Comparison of ENCODE assay signal across 8 cellular contexts in genomic region chr18:31680836-31681568, GRCh38. TPM values are rescaled to one million over a fixed set of nuclear protein-coding genes. Genes with fewer than 3 reads are reported as not detected.
DNase-seq lines count a peak whose midpoint lies in the region; ATAC-seq and TF ChIP-seq lines count a peak whose summit lies in the region.

No MANE protein-coding gene starts in this region.

- intact Hi-C loops in HCT116 (cut with micrococcal nuclease), result no loop called here

- no peak overlapping the region for H2BK5ac ChIP-seq in mesendoderm (ENCODE audit: low read length)

- no peak overlapping the region for H3K4me3 ChIP-seq in GM12864 (ENCODE audit: low read depth, low read length)
- no peak overlapping the region for H3K4me3 ChIP-seq in HCT116 (replicated peaks in 1 of 2; ENCODE audit: low read depth in 1 of 2, low read length in 2 of 2)
- no peak overlapping the region for H3K4me3 ChIP-seq in mesendoderm (ENCODE audit: low read length)

- H3K18ac ChIP-seq in mesendoderm (ENCODE audit: low read length), result no peak overlapping the region

- no peak overlapping the region for H2AK5ac ChIP-seq in mesendoderm (ENCODE audit: low read length)

- H2BK15ac ChIP-seq in mesendoderm (replicated peaks; ENCODE audit: low read depth), result no peak overlapping the region

- H3K4ac ChIP-seq in mesendoderm (ENCODE audit: low read depth, low read length), result no peak overlapping the region

- H3K27me3 ChIP-seq in HCT116 (ENCODE audit: insufficient read depth, low read length), result no peaks in the 10 kb centered on the region
- H3K27me3 ChIP-seq in mesendoderm (ENCODE audit: insufficient read depth, low read length, poor library complexity), result no peaks in the 10 kb centered on the region

- no peak overlapping the region for H3K27ac ChIP-seq in HCT116 (ENCODE audit: low read depth, low read length)
- no peak overlapping the region for H3K27ac ChIP-seq in mesendoderm (ENCODE audit: low read depth, low read length)

- H3K79me1 ChIP-seq in mesendoderm (ENCODE audit: low read length), result peaks cover 5% of the 10 kb centered on the region

- TF ChIP-seq CTCF in GM12864 (IDR thresholded peaks at IDR 0.05; ENCODE audit: low read depth, low read length, missing control alignments) (peak; percentile 68), HCT116 (IDR thresholded peaks at IDR 0.05 in 2 of 3, conservative IDR thresholded peaks at IDR 0.05 in 1 of 3; ENCODE audit: borderline replicate concordance in 1 of 3, insufficient read depth in 1 of 3, low read depth in 2 of 3, low read length in 2 of 3) (peak in 2 of 3 experiments; percentile 38 to 60; a peak in 3 of 6 replicates), WTC11 (IDR thresholded peaks at IDR 0.05) (no peak; the same call in 1 of the 2 replicates)

- H3K36me3 ChIP-seq in HCT116 (ENCODE audit: control insufficient read depth in 1 of 2, insufficient read depth in 2 of 2, low read length in 2 of 2) (no peaks in the 10 kb centered on the region), mesendoderm (ENCODE audit: control insufficient read depth, insufficient read depth, low read length) (no peaks in the 10 kb centered on the region)

- no peak overlapping the region for H4K5ac ChIP-seq in mesendoderm (ENCODE audit: low read length)

- no peaks in the 10 kb centered on the region for H4K20me1 ChIP-seq in HCT116 (ENCODE audit: insufficient read depth)

- POLR2A ChIA-PET in HCT116 (lab: Charles Lee) (no interaction called here), WTC11 (lab: Charles Lee) (no interaction called here)

- ATAC-seq in HCT116 (no peak), WTC11 (peak; percentile 7; the same call in 1 of the 2 replicates), GM21529 (IDR thresholded peaks at IDR 0.05; ENCODE audit: unreplicated experiment) (no peak), GM19328 (IDR thresholded peaks at IDR 0.05; ENCODE audit: unreplicated experiment) (no peak)

- H3K9me3 ChIP-seq in HCT116 (ENCODE audit: control insufficient read depth in 1 of 2, insufficient read depth in 1 of 2, low read depth in 1 of 2, low read length in 2 of 2), result no peaks in the 10 kb centered on the region

- CTCF ChIA-PET in HCT116 (lab: Charles Lee), result no interaction called here
- CTCF ChIA-PET in WTC11 (lab: Charles Lee), result interaction anchor here (1.0 to 1.9 kb wide), 6 partner anchors 14 to 262 kb away, joined by 3 to 7 read pairs (median 5); partner anchors contain the start of gene TRAPPC8

- H3K9me2 ChIP-seq in HCT116 (ENCODE audit: insufficient read depth), result no peaks in the 10 kb centered on the region; the same call in 1 of the 2 replicates

- peak overlapping the region; percentile 44 for H3K27ac Mint-ChIP-seq in WTC11

- RAD21 ChIA-PET in HCT116 (lab: Charles Lee; ENCODE audit: low non-redundant PET in 1 of 2, low total read pairs in 2 of 2, uncharacterized antibody in 2 of 2, unreplicated experiment in 2 of 2), result no interaction called here

- H3K23ac ChIP-seq in mesendoderm (ENCODE audit: low read length), result no peak overlapping the region

- TF ChIP-seq RAD21 in HCT116 (IDR thresholded peaks at IDR 0.05; ENCODE audit: low read depth), result no peak

- H3K4me1 Mint-ChIP-seq in WTC11, result peaks cover 66% of the 10 kb centered on the region

- DNase-seq in GM12864 (ENCODE audit: low read depth) (no peak), HCT116 (ENCODE audit: low read depth, low spot score) (no peak), WTC11 (ENCODE audit: low spot score) (no peak), mesendoderm (peak; percentile 38), hepatic stellate cell (ENCODE audit: low spot score) (no peak), putamen (ENCODE audit: low spot score) (no peak)

- no peak overlapping the region for H4K8ac ChIP-seq in mesendoderm (ENCODE audit: low read depth, low read length)

- H2BK120ac ChIP-seq in mesendoderm (ENCODE audit: low read depth, low read length), result no peak overlapping the region

- H3K79me2 ChIP-seq in HCT116 (ENCODE audit: insufficient read depth, low read length) (peaks cover 22% of the 10 kb centered on the region), mesendoderm (ENCODE audit: control insufficient read depth, insufficient read depth, low read length) (peaks cover 15% of the 10 kb centered on the region)

- no peak for TF ChIP-seq POLR2A in HCT116 (IDR thresholded peaks at IDR 0.05; ENCODE audit: borderline replicate concordance, extremely low read depth, insufficient read depth, insufficient read length)

- H3K4me3 Mint-ChIP-seq in WTC11, result peak overlapping the region; percentile 93

- H3K27me3 Mint-ChIP-seq in WTC11 (ENCODE audit: low read depth), result no peaks in the 10 kb centered on the region

- BruUV-seq in HCT116 (replicated peaks; lab: Mats Ljungman, UMichigan), result no TSS peak

- WGBS in mesendoderm (ENCODE audit: extremely low coverage, insufficient coverage, low lambda C conversion rate), result no CpG with 5 or more reads among the region's 2 CpGs

- no peaks in the 10 kb centered on the region for H3K36me3 Mint-ChIP-seq in WTC11

- no peaks in the 10 kb centered on the region for H3K9me3 Mint-ChIP-seq in WTC11

- H3K9ac ChIP-seq in HCT116 (ENCODE audit: low read length) (no peak overlapping the region), mesendoderm (ENCODE audit: low read length) (no peak overlapping the region)

- H2AFZ ChIP-seq in HCT116 (ENCODE audit: low read depth, low read length, poor library complexity, severe bottlenecking), result no peak overlapping the region

- H3K4me1 ChIP-seq in HCT116 (ENCODE audit: control insufficient read depth in 1 of 2, insufficient read depth in 2 of 2, low read length in 2 of 2), result peaks cover 24 to 69% of the 10 kb centered on the region in 2 experiments
- peaks cover 8% of the 10 kb centered on the region for H3K4me1 ChIP-seq in mesendoderm (ENCODE audit: control insufficient read depth, low read depth, low read length)

- H3K4me2 ChIP-seq in HCT116 (ENCODE audit: low read length) (peak overlapping the region; percentile 71), mesendoderm (ENCODE audit: low read length) (no peak overlapping the region)

- H3K56ac ChIP-seq in mesendoderm (ENCODE audit: low read length), result no peak overlapping the region

TF ChIP-seq in HCT116, 20 proteins besides CTCF, POLR2A, EP300 and RAD21:
- TF ChIP-seq SP1 (IDR thresholded peaks at IDR 0.05; ENCODE audit: low read depth) (no peak), ZFX (IDR thresholded peaks at IDR 0.05) (no peak), JUND (IDR thresholded peaks at IDR 0.05) (no peak), CEBPB (IDR thresholded peaks at IDR 0.05; ENCODE audit: low read depth) (no peak), EGR1 (IDR thresholded peaks at IDR 0.05; ENCODE audit: low read depth) (no peak), EZH2 (IDR thresholded peaks at IDR 0.05) (no peak)

TF ChIP-seq in WTC11, 78 proteins besides CTCF, POLR2A, EP300 and RAD21:
- no peak for TF ChIP-seq RELA (CRISPR knock-in tag; IDR thresholded peaks at IDR 0.05; ENCODE audit: borderline replicate concordance)
- TF ChIP-seq NR1H2 (CRISPR knock-in tag; IDR thresholded peaks at IDR 0.05), result no peak
- no peak for TF ChIP-seq MYBL2 (CRISPR knock-in tag; IDR thresholded peaks at IDR 0.05)
- TF ChIP-seq OVOL2 (CRISPR knock-in tag; IDR thresholded peaks at IDR 0.05; ENCODE audit: borderline replicate concordance), result no peak
- TF ChIP-seq CREM (CRISPR knock-in tag; IDR thresholded peaks at IDR 0.05), result no peak
- TF ChIP-seq FOXJ3 (CRISPR knock-in tag; IDR thresholded peaks at IDR 0.05; ENCODE audit: borderline replicate concordance), result no peak
- TF ChIP-seq, protein P1, sequence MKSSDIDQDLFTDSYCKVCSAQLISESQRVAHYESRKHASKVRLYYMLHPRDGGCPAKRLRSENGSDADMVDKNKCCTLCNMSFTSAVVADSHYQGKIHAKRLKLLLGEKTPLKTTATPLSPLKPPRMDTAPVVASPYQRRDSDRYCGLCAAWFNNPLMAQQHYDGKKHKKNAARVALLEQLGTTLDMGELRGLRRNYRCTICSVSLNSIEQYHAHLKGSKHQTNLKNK (CRISPR knock-in tag; IDR thresholded peaks at IDR 0.05), result no peak
- no peak for TF ChIP-seq E2F4 (CRISPR knock-in tag; IDR thresholded peaks at IDR 0.05; ENCODE audit: borderline replicate concordance, low read depth)
- no peak for TF ChIP-seq ZNF219 (CRISPR knock-in tag; IDR thresholded peaks at IDR 0.05; ENCODE audit: borderline replicate concordance)
- TF ChIP-seq JAZF1 (CRISPR knock-in tag; IDR thresholded peaks at IDR 0.05), result no peak
- no peak for TF ChIP-seq ESRRA (CRISPR knock-in tag; IDR thresholded peaks at IDR 0.05; ENCODE audit: borderline replicate concordance)
- TF ChIP-seq USF1 (CRISPR knock-in tag; IDR thresholded peaks at IDR 0.05), result no peak
- TF ChIP-seq ZNF263 (CRISPR knock-in tag; IDR thresholded peaks at IDR 0.05; ENCODE audit: low read depth), result no peak
- TF ChIP-seq ZNF232 (CRISPR knock-in tag; IDR thresholded peaks at IDR 0.05), result no peak

RNA-seq across cellular contexts. Expression of gene B4GALT6, which starts 3.4 kb away (rescaled TPM):
- total RNA-seq in HCT116 (2021; ENCODE audit: unreplicated experiment) (16.1 TPM), WTC11 (2021) (50.6 to 56.6 TPM (median 50.8 TPM) in 3 replicates)
- polyA plus RNA-seq in HCT116 (2012), result 4.8 and 5.7 TPM in 2 replicates
- 22.9 TPM for polyA plus RNA-seq in mesendoderm (2013, experiment 1 of 2)
- 23.1 TPM for polyA plus RNA-seq in mesendoderm (2013, experiment 2 of 2)
